Comparison of ENCODE assay signal across 8 cellular contexts in the genomic region with DNA sequence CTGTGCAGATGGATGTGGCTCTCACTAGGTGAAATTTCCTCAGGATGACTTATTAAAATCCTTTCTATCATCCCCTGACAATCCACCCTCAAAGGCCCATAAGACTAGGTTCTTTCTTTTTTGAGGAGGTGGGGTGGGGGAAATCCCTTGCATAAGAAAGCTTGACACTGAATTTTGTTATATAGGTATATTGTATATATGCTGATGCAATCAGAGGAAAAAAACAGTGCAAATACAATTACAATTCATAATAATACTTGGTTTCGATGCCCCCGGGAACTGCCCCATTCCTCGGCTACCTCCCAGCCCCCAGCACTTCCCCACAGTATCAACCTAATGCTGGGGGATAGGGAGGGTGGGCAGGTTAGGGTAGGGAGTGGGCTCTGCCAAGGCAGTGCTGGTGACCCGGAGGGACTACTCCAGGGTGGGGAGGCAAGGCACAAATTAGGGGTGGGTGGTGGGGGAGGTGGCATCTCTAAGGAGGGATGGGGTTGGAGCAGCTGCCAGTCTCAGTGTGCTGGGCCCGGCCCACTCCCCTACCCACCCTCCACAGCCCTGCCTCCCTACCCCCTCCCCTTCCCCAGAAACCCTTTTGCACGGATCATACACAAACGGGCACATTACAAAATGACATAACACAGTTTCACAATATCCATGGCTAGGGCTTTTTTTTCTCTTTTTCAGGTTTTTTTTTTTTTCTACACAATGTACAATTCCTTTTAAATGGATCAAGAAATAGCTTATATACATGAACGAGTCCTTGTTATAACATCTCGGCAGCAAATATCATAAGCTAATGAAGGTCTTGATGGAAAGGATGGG. TPM values are rescaled to one million over a fixed set of nuclear protein-coding genes. Genes with fewer than 3 reads are reported as not detected.
DNase-seq lines count a peak whose midpoint lies in the region; ATAC-seq lines count a peak whose summit lies in the region.

No MANE protein-coding gene starts in this region.

- H3K4me1 Mint-ChIP-seq in activated T-helper 2 cell treated with anti-CD3 and anti-CD28 coated beads, Interferon-gamma antibody, Interleukin-2, Interleukin-4, amounts not matched to agents 10 μg/mL and 5 μg/mL and 100 μg/mL, durations not matched to agents 14 hours and 24 hours and 36 hours (ENCODE audit: low read depth) = peaks cover 24% of the 10 kb centered on the region
- peaks cover 34 to 46% (median 41%) of the 10 kb centered on the region in 3 donors for H3K4me1 Mint-ChIP-seq in naive B cell

- H3K27ac Mint-ChIP-seq in activated T-helper 2 cell treated with anti-CD3 and anti-CD28 coated beads, Interferon-gamma antibody, Interleukin-2, Interleukin-4, amounts not matched to agents 10 μg/mL and 5 μg/mL and 100 μg/mL, durations not matched to agents 14 hours and 24 hours and 36 hours = peak overlapping the region; percentile 77
- peak overlapping the region; percentile 46 to 97 (median 84) for H3K27ac Mint-ChIP-seq in naive B cell

- no peak overlapping the region for H3K4me3 ChIP-seq in BLaER1 treated with 17β-estradiol and CSF1 and Interleukin-3, amounts not matched to agents 10 nM and 100 nM

- no peaks in the 10 kb centered on the region for H3K9me3 Mint-ChIP-seq in activated T-helper 2 cell treated with anti-CD3 and anti-CD28 coated beads, Interferon-gamma antibody, Interleukin-2, Interleukin-4, amounts not matched to agents 10 μg/mL and 5 μg/mL and 100 μg/mL, durations not matched to agents 14 hours and 24 hours and 36 hours
- H3K9me3 Mint-ChIP-seq in naive B cell = no peaks in the 10 kb centered on the region

- ATAC-seq in HG03342 (IDR thresholded peaks at IDR 0.05; ENCODE audit: unreplicated experiment) (peak; percentile 19), naive B cell (ENCODE audit: low read depth in 2 of 2) (peak; percentile 1), HG02970 (IDR thresholded peaks at IDR 0.05; ENCODE audit: low FRiP score, unreplicated experiment) (no peak)

- peaks cover 0 to 43% (median 5%) of the 10 kb centered on the region in 11 experiments; a peak in 8 of 22 replicates for H4K20me1 ChIP-seq in BLaER1 treated with 17β-estradiol and CSF1 and Interleukin-3, amounts not matched to agents 10 nM and 100 nM

- H3K36me3 ChIP-seq in BLaER1 treated with 17β-estradiol and CSF1 and Interleukin-3, amounts not matched to agents 10 nM and 100 nM = peaks cover 44 to 63% (median 55%) of the 10 kb centered on the region in 11 experiments

- H3K27me3 ChIP-seq in BLaER1 treated with 17β-estradiol and CSF1 and Interleukin-3, amounts not matched to agents 10 nM and 100 nM = no peaks in the 10 kb centered on the region

- no peak overlapping the region for H3K4me3 Mint-ChIP-seq in activated T-helper 2 cell treated with anti-CD3 and anti-CD28 coated beads, Interferon-gamma antibody, Interleukin-2, Interleukin-4, amounts not matched to agents 10 μg/mL and 5 μg/mL and 100 μg/mL, durations not matched to agents 14 hours and 24 hours and 36 hours (ENCODE audit: low read depth)
- peak overlapping the region in 5 of 8 donors; percentile 12 to 45 (median 30) for H3K4me3 Mint-ChIP-seq in naive B cell

- H3K4me1 ChIP-seq in BLaER1 treated with 17β-estradiol and CSF1 and Interleukin-3, amounts not matched to agents 10 nM and 100 nM = peaks cover 46 to 77% (median 63%) of the 10 kb centered on the region in 10 experiments

- H3K9ac ChIP-seq in BLaER1 treated with 17β-estradiol and CSF1 and Interleukin-3, amounts not matched to agents 10 nM and 100 nM = peak overlapping the region in 6 of 11 experiments; percentile 0 to 40 (median 22); a peak in 4 of 22 replicates

- H3K4me2 ChIP-seq in BLaER1 treated with 17β-estradiol and CSF1 and Interleukin-3, amounts not matched to agents 10 nM and 100 nM = peak overlapping the region; percentile 47 to 89 (median 78); a peak in 21 of 22 replicates

- peaks cover 48% of the 10 kb centered on the region for H3K36me3 Mint-ChIP-seq in activated T-helper 2 cell treated with anti-CD3 and anti-CD28 coated beads, Interferon-gamma antibody, Interleukin-2, Interleukin-4, amounts not matched to agents 10 μg/mL and 5 μg/mL and 100 μg/mL, durations not matched to agents 14 hours and 24 hours and 36 hours (ENCODE audit: low read depth)
- peaks cover 3 to 24% of the 10 kb centered on the region in 2 donors for H3K36me3 Mint-ChIP-seq in naive B cell

- peak overlapping the region in 8 of 11 experiments; percentile 30 to 52 (median 50); a peak in 12 of 22 replicates for H3K27ac ChIP-seq in BLaER1 treated with 17β-estradiol and CSF1 and Interleukin-3, amounts not matched to agents 10 nM and 100 nM

- intact Hi-C loops in activated T-helper 2 cell treated with anti-CD3 and anti-CD28 coated beads, Interferon-gamma antibody, Interleukin-2, Interleukin-4, amounts not matched to agents 10 μg/mL and 5 μg/mL and 100 μg/mL, durations not matched to agents 14 hours and 24 hours and 36 hours (cut with micrococcal nuclease) = loop anchor here (5.0 kb wide), 1 partner anchor 116 kb away; the partner anchor contains the start of gene GATAD2B

- no peaks in the 10 kb centered on the region for H3K27me3 Mint-ChIP-seq in activated T-helper 2 cell treated with anti-CD3 and anti-CD28 coated beads, Interferon-gamma antibody, Interleukin-2, Interleukin-4, amounts not matched to agents 10 μg/mL and 5 μg/mL and 100 μg/mL, durations not matched to agents 14 hours and 24 hours and 36 hours (ENCODE audit: low read depth)
- no peaks in the 10 kb centered on the region for H3K27me3 Mint-ChIP-seq in naive B cell

- DNase-seq in activated T-helper 2 cell treated with anti-CD3 and anti-CD28 coated beads, Interferon-gamma antibody, Interleukin-2, Interleukin-4, amounts not matched to agents 10 μg/mL and 5 μg/mL and 100 μg/mL, durations not matched to agents 14 hours and 24 hours and 36 hours (ENCODE audit: low spot score) = no peak
- DNase-seq in naive B cell (no peak), dedifferentiated amniotic fluid mesenchymal stem cell (ENCODE audit: extremely low spot score) (no peak), DMS79 treated with DMSO at 0.1 percent for 48 hours (lab: John Stamatoyannopoulos, UW) (no peak), NCI-H82 (lab: John Stamatoyannopoulos, UW) (no peak)

- H3K9me3 ChIP-seq in BLaER1 treated with 17β-estradiol and CSF1 and Interleukin-3, amounts not matched to agents 10 nM and 100 nM (replicated peaks in 1 of 11) = no peaks in the 10 kb centered on the region

RNA-seq across cellular contexts. Expression of gene SLC27A3, which starts 30.9 kb away (rescaled TPM):
- total RNA-seq in activated T-helper 2 cell treated with anti-CD3 and anti-CD28 coated beads, Interferon-gamma antibody, Interleukin-2, Interleukin-4, amounts not matched to agents 10 μg/mL and 5 μg/mL and 100 μg/mL, durations not matched to agents 14 hours and 24 hours and 36 hours = 11.5 and 13.7 TPM in 2 replicates
- 1 to 10 TPM; 3.2 to 5.4 (median 4.1) TPM for polyA plus RNA-seq in naive B cell (ENCODE audit: low read depth in 6 of 6)
